16 cellular contexts compared by ENCODE assay signal in the genomic region with DNA sequence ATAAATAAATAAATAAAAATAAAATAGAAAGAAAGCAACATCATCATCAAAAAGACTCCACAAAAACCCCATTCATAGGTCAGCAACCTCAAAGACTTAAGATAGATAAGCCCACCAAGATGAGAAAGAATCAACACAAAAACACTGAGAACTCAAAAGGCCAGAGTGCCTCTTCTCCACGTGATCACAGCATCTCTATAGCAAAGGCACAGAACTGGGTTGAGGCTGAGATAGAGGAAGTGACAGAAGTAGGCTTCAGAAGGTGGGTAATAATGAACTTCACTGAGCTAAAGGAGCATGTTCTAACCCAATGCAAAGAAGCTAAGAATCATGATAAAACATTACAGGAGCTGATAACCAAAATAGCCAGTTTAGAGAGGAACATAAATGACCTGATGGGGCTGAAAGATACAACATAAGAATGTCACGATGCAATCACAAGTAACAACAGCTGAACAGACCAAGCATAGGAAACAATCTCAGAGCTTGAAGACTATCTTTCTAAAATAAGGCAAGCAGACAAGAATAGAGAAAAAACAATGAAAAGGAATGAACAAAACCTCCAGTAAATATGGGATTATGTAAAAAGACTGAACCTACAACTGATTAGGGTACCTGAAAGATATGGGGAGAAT. TPM values are rescaled to one million over a fixed set of nuclear protein-coding genes. Genes with fewer than 3 reads are reported as not detected.
DNase-seq lines count a peak whose midpoint lies in the region; ATAC-seq and TF ChIP-seq lines count a peak whose summit lies in the region.
"Had no signal": no experiment of that assay in that cellular context is flagged by ENCODE, and none has a peak within 500 bp of the region (broad histone marks: within the 10 kb centered on the region; RNA-seq: fewer than 3 reads in every experiment).

No MANE protein-coding gene starts in this region.

- H3K4me3 Mint-ChIP-seq in CD4-positive, CD25-positive, alpha-beta regulatory T cell = no peak overlapping the region

- H3K4me1 ChIP-seq in CD4-positive, CD25-positive, alpha-beta regulatory T cell (ENCODE audit: control insufficient read depth, insufficient read depth, low read length, poor library complexity, severe bottlenecking) = peaks cover 12% of the 10 kb centered on the region
- H3K4me1 ChIP-seq in Panc1 (ENCODE audit: control insufficient read depth, insufficient read depth, low read length) = no peaks in the 10 kb centered on the region
- H3K4me1 ChIP-seq: foreskin keratinocyte had no signal

- H3K27ac Mint-ChIP-seq in CD4-positive, CD25-positive, alpha-beta regulatory T cell = peak overlapping the region in 1 of 3 donors; percentile 55

- peaks cover 26% of the 10 kb centered on the region for H3K36me3 ChIP-seq in CD4-positive, CD25-positive, alpha-beta regulatory T cell (ENCODE audit: control insufficient read depth, insufficient read depth, low read length)
- H3K36me3 ChIP-seq in Panc1 (ENCODE audit: control insufficient read depth, insufficient read depth, low read length) = no peaks in the 10 kb centered on the region

- H3K9me3 Mint-ChIP-seq in CD4-positive, CD25-positive, alpha-beta regulatory T cell = no peaks in the 10 kb centered on the region

- no peaks in the 10 kb centered on the region for H3K27me3 Mint-ChIP-seq in CD4-positive, CD25-positive, alpha-beta regulatory T cell

- intact Hi-C loops in Panc1 (cut with micrococcal nuclease; ENCODE audit: unreplicated experiment) (no loop called here), dorsolateral prefrontal cortex (cut with DNase I) (no loop called here)

- CTCF ChIA-PET in Panc1 (lab: Charles Lee) = no interaction called here

- H3K9me3 ChIP-seq in CD4-positive, CD25-positive, alpha-beta regulatory T cell (ENCODE audit: control insufficient read depth in 2 of 2, low read length in 2 of 2) = no peaks in the 10 kb centered on the region
- H3K9me3 ChIP-seq in Panc1 (ENCODE audit: control insufficient read depth, insufficient read depth, low read depth, low read length) = no peaks in the 10 kb centered on the region

- H3K36me3 Mint-ChIP-seq in CD4-positive, CD25-positive, alpha-beta regulatory T cell = peaks cover 12% of the 10 kb centered on the region

- peak in 2 of 3 donors; percentile 15 to 23 for DNase-seq in CD4-positive, CD25-positive, alpha-beta regulatory T cell
- peak; percentile 23 for DNase-seq in EL
- no peak for DNase-seq in Panc1 (ENCODE audit: low read depth, low spot score)
- no peak for DNase-seq in dorsolateral prefrontal cortex
- DNase-seq in KG1 (lab: John Stamatoyannopoulos, UW) = no peak
- no peak for DNase-seq in effector CD8-positive, alpha-beta T cell (lab: John Stamatoyannopoulos, UW)
- DNase-seq: activated CD8-positive, alpha-beta memory T cell treated with anti-CD3 and anti-CD28 coated beads for 24 hours; foreskin keratinocyte; GDM1; T1000 had no signal

- H3K4me1 Mint-ChIP-seq in CD4-positive, CD25-positive, alpha-beta regulatory T cell = peaks cover 27 to 47% (median 38%) of the 10 kb centered on the region in 4 donors

- no peak for TF ChIP-seq CTCF in Panc1 (IDR thresholded peaks at IDR 0.05)
- no peak for TF ChIP-seq CTCF in dorsolateral prefrontal cortex (IDR thresholded peaks at IDR 0.05 in 54 of 56, conservative IDR thresholded peaks at IDR 0.05 in 2 of 56; ENCODE audit: low read depth in 1 of 56, partially characterized antibody in 56 of 56)

- BruUV-seq in Panc1 (replicated peaks; lab: Mats Ljungman, UMichigan) = no TSS peak

- no peak overlapping the region for H3K27ac ChIP-seq in CD4-positive, CD25-positive, alpha-beta regulatory T cell (ENCODE audit: insufficient read depth, low read length, poor library complexity, severe bottlenecking)
- H3K27ac ChIP-seq in Panc1 (ENCODE audit: low read length) (peak overlapping the region; percentile 25; the same call in 1 of the 2 replicates), dorsolateral prefrontal cortex (peak overlapping the region in 31 of 59 donors; percentile 0 to 82 (median 39))
- H3K27ac ChIP-seq: BLaER1 treated with 17β-estradiol and CSF1 and Interleukin-3, amounts not matched to agents 10 nM and 100 nM; foreskin keratinocyte; HL-60 had no signal

- ATAC-seq in CD4-positive, CD25-positive, alpha-beta regulatory T cell (ENCODE audit: low read depth in 2 of 2) = peak; percentile 64
- ATAC-seq in Panc1 (no peak), HG02884 (IDR thresholded peaks at IDR 0.05; ENCODE audit: unreplicated experiment) (no peak), HG03469 (IDR thresholded peaks at IDR 0.05; ENCODE audit: unreplicated experiment) (no peak)
- ATAC-seq: foreskin keratinocyte had no signal

- no peaks in the 10 kb centered on the region for H3K27me3 ChIP-seq in CD4-positive, CD25-positive, alpha-beta regulatory T cell (ENCODE audit: control insufficient read depth, insufficient read depth, low read length)
- H3K27me3 ChIP-seq in Panc1 (ENCODE audit: control insufficient read depth, insufficient read depth, low read length) (no peaks in the 10 kb centered on the region), dorsolateral prefrontal cortex (no peaks in the 10 kb centered on the region)
- H3K27me3 ChIP-seq: BLaER1 treated with 17β-estradiol and CSF1 and Interleukin-3, amounts not matched to agents 10 nM and 100 nM; foreskin keratinocyte had no signal

- no peak overlapping the region for H3K4me3 ChIP-seq in CD4-positive, CD25-positive, alpha-beta regulatory T cell (ENCODE audit: low read depth, low read length)
- H3K4me3 ChIP-seq in Panc1 (ENCODE audit: low read depth in 2 of 2, low read length in 2 of 2) (no peak overlapping the region), dorsolateral prefrontal cortex (no peak overlapping the region)
- H3K4me3 ChIP-seq: BLaER1 treated with 17β-estradiol and CSF1 and Interleukin-3, amounts not matched to agents 10 nM and 100 nM; smooth muscle cell had no signal

- in situ Hi-C loops in Panc1 (cut with HindIII; ENCODE audit: low pct_unique_long_range_greater_than_20kb, low sequenced_read_pairs) = no loop called here

- POLR2A ChIA-PET in Panc1 (lab: Charles Lee) = no interaction called here

RNA-seq across cellular contexts. Expression of gene GNB5, which starts 26.4 kb away (rescaled TPM):
- total RNA-seq in CD4-positive, CD25-positive, alpha-beta regulatory T cell = 87.6 TPM
- polyA plus RNA-seq in CD4-positive, CD25-positive, alpha-beta regulatory T cell = 10 to 100 TPM; 64.3 to 66.5 (median 65.3) TPM
- total RNA-seq in Panc1 (2021; ENCODE audit: unreplicated experiment) = 58.7 TPM
- 93.5 TPM for polyA plus RNA-seq in Panc1 (2012; ENCODE audit: insufficient read length)
- total RNA-seq in dorsolateral prefrontal cortex = 100 to 1,000 TPM in 69 of 120 experiments, 10 to 100 TPM in 51; 35.2 to 150 (median 106) TPM

RNA-seq across cellular contexts. Expression of gene BCL2L10, which starts 52.2 kb away (rescaled TPM):
- 0.42 TPM for total RNA-seq in CD4-positive, CD25-positive, alpha-beta regulatory T cell
- under 1 TPM in 1 of 4 donors, not detected in 3; 0.23 TPM for polyA plus RNA-seq in CD4-positive, CD25-positive, alpha-beta regulatory T cell
- total RNA-seq in Panc1 (2021; ENCODE audit: unreplicated experiment) = 0.54 TPM
- 0.23 TPM for polyA plus RNA-seq in Panc1 (2012; ENCODE audit: insufficient read length)
- 1 to 10 TPM in 36 of 120 experiments, under 1 TPM in 55, not detected in 29; 0.28 to 3.3 (median 0.89) TPM for total RNA-seq in dorsolateral prefrontal cortex
- total RNA-seq: osteoblast had no signal
- polyA plus RNA-seq: smooth muscle cell had no signal

Comparison
In these comparisons a context has a peak if more than half of its experiments do, and no peak if none do; other contexts are left out.
1. ATAC-seq: peak in CD4-positive, CD25-positive, alpha-beta regulatory T cell (2 of 2); none in Panc1 (single experiment), HG02884 (single experiment) and HG03469 (single experiment).
2. DNase-seq: peak in CD4-positive, CD25-positive, alpha-beta regulatory T cell (2 of 3) and EL (single experiment); none in Panc1 (single experiment), dorsolateral prefrontal cortex (0 of 10), KG1 (single experiment) and effector CD8-positive, alpha-beta T cell (single experiment).